Comparison of ENCODE assay signal across 4 cellular contexts in the genomic region with DNA sequence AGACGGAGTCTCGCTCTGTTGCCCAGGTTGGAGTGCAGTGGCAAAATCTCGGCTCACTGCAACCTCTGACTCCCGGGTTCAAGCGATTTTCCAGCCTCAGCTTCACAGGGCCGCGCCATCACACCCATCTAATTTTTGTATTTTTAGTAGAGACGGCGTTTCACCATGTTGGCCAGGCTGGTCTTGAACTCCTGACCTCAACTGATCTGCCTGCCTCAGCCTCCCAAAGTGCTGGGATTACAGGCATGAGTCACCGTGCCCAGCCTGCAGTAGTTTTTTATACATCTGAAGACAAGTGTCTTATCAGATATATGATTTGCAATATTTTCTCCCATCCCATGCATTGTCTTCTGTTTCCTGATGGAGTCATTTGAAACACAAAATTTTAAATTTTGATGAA. TPM values are rescaled to one million over a fixed set of nuclear protein-coding genes. Genes with fewer than 3 reads are reported as not detected.
"Had no signal": no experiment of that assay in that cellular context is flagged by ENCODE, and none has a peak within 500 bp of the region (broad histone marks: within the 10 kb centered on the region; RNA-seq: fewer than 3 reads in every experiment).

No MANE protein-coding gene starts in this region.

RNA-seq across cellular contexts. Expression of a gene that starts 38.7 kb away (rescaled TPM):
- total RNA-seq: LHCN-M2, M059J, MCF 10A, NCI-H460 had no signal
